ENCODE assay signal across 15 cellular contexts in the genomic region with DNA sequence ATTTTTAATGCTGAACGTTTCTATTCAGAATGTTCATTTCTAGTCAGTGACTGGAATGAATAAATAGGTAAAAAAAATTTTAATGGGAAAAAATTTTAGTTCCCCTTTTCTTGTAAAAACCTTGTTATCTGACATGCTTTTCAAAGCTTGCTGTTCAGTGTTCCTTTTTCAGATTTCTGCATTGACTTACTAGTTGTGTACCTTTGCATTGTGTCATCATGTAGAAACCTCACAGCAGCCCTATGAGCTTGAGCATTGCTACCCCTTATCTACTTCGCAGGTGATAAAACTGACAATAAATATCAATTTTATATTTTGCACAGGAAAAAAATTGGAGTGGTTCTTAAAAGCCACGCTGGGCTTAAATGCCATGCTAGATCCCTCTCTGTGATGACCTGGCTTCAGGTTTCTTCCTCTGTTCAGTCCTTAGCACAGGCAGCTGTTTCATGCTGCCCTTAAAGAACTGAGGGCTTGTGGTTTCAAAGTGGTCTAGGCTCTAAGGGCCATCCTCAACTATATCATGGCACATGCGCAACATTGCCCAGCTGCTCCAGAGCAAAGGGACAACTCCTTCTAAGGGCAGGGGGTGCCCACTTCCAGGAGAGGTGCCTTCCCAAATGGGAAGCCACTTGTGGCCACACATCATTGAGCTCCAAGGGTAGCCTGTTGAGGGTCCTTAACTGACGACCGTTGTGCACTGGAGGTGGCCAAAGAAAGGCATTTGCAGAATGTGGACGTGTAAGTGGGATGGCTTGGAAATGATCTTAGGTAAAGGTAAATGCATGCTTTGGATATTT. TPM values are rescaled to one million over a fixed set of nuclear protein-coding genes. Genes with fewer than 3 reads are reported as not detected.
DNase-seq lines count a peak whose midpoint lies in the region; ATAC-seq and TF ChIP-seq lines count a peak whose summit lies in the region.
"Had no signal": no experiment of that assay in that cellular context is flagged by ENCODE, and none has a peak within 500 bp of the region (broad histone marks: within the 10 kb centered on the region; RNA-seq: fewer than 3 reads in every experiment).

No MANE protein-coding gene starts in this region.

- H3K27me3 Mint-ChIP-seq in activated T-cell treated with anti-CD3 and anti-CD28 coated beads, Interleukin-2, amount 50 U/mL, for 72 hours (ENCODE audit: low read depth): no peaks in the 10 kb centered on the region
- H3K27me3 Mint-ChIP-seq in activated T-helper 2 cell treated with anti-CD3 and anti-CD28 coated beads, Interferon-gamma antibody, Interleukin-2, Interleukin-4, amounts not matched to agents 10 μg/mL and 5 μg/mL and 100 μg/mL, durations not matched to agents 14 hours and 24 hours and 36 hours (ENCODE audit: low read depth): no peaks in the 10 kb centered on the region

- no peak for DNase-seq in activated T-cell treated with anti-CD3 and anti-CD28 coated beads, Interleukin-2, amount 50 U/mL, for 72 hours
- no peak for DNase-seq in activated T-cell treated with anti-CD3 and anti-CD28 coated beads, Interleukin-2, amount 50 U/mL, for 1 hour
- DNase-seq in activated T-helper 2 cell treated with anti-CD3 and anti-CD28 coated beads, Interferon-gamma antibody, Interleukin-2, Interleukin-4, amounts not matched to agents 10 μg/mL and 5 μg/mL and 100 μg/mL, durations not matched to agents 14 hours and 24 hours and 36 hours (ENCODE audit: low spot score): no peak
- DNase-seq in stimulated activated effector memory CD8-positive, alpha-beta T cell treated with anti-CD3 and anti-CD28 coated beads, Interleukin-12 subunit alpha, Interleukin-12 subunit beta, amount 100 ng/mL, for 72 hours (ENCODE audit: low spot score in 2 of 2): no peak
- DNase-seq in NCI-H2196 treated with DMSO at 0.1 percent for 48 hours (lab: John Stamatoyannopoulos, UW; ENCODE audit: unreplicated experiment): no peak
- DNase-seq in activated CD4-positive, CD25-positive, alpha-beta regulatory T cell treated with anti-CD3 and anti-CD28 coated beads, Interleukin-2, amount 50 U/mL, for 72 hours: no peak
- DNase-seq in dorsolateral prefrontal cortex: no peak
- DNase-seq: pancreas, PC-9 had no signal

- peaks cover 24 to 44% of the 10 kb centered on the region in 2 donors for H3K36me3 Mint-ChIP-seq in activated T-cell treated with anti-CD3 and anti-CD28 coated beads, Interleukin-2, amount 50 U/mL, for 72 hours (ENCODE audit: insufficient read depth in 2 of 2)
- peaks cover 87% of the 10 kb centered on the region for H3K36me3 Mint-ChIP-seq in activated T-helper 2 cell treated with anti-CD3 and anti-CD28 coated beads, Interferon-gamma antibody, Interleukin-2, Interleukin-4, amounts not matched to agents 10 μg/mL and 5 μg/mL and 100 μg/mL, durations not matched to agents 14 hours and 24 hours and 36 hours (ENCODE audit: low read depth)
- peaks cover 93% of the 10 kb centered on the region for H3K36me3 Mint-ChIP-seq in stimulated activated effector memory CD8-positive, alpha-beta T cell treated with anti-CD3 and anti-CD28 coated beads, Interleukin-12 subunit alpha, Interleukin-12 subunit beta, amount 100 ng/mL, for 72 hours

- H3K9me3 Mint-ChIP-seq in activated T-cell treated with anti-CD3 and anti-CD28 coated beads, Interleukin-2, amount 50 U/mL, for 72 hours: no peaks in the 10 kb centered on the region
- H3K9me3 Mint-ChIP-seq in activated T-helper 2 cell treated with anti-CD3 and anti-CD28 coated beads, Interferon-gamma antibody, Interleukin-2, Interleukin-4, amounts not matched to agents 10 μg/mL and 5 μg/mL and 100 μg/mL, durations not matched to agents 14 hours and 24 hours and 36 hours: no peaks in the 10 kb centered on the region
- H3K9me3 Mint-ChIP-seq in stimulated activated effector memory CD8-positive, alpha-beta T cell treated with anti-CD3 and anti-CD28 coated beads, Interleukin-12 subunit alpha, Interleukin-12 subunit beta, amount 100 ng/mL, for 72 hours: no peaks in the 10 kb centered on the region

- peaks cover 91% of the 10 kb centered on the region for H3K4me1 Mint-ChIP-seq in activated T-cell treated with anti-CD3 and anti-CD28 coated beads, Interleukin-2, amount 50 U/mL, for 72 hours (ENCODE audit: low read depth)
- H3K4me1 Mint-ChIP-seq in activated T-helper 2 cell treated with anti-CD3 and anti-CD28 coated beads, Interferon-gamma antibody, Interleukin-2, Interleukin-4, amounts not matched to agents 10 μg/mL and 5 μg/mL and 100 μg/mL, durations not matched to agents 14 hours and 24 hours and 36 hours (ENCODE audit: low read depth): peaks cover 80% of the 10 kb centered on the region
- H3K4me1 Mint-ChIP-seq in stimulated activated effector memory CD8-positive, alpha-beta T cell treated with anti-CD3 and anti-CD28 coated beads, Interleukin-12 subunit alpha, Interleukin-12 subunit beta, amount 100 ng/mL, for 72 hours: peaks cover 82% of the 10 kb centered on the region

- no peak overlapping the region for H3K4me3 ChIP-seq in dorsolateral prefrontal cortex
- H3K4me3 ChIP-seq: ascending aorta, pancreas, PC-9 had no signal

- no peak overlapping the region for H3K27ac ChIP-seq in dorsolateral prefrontal cortex
- H3K27ac ChIP-seq: ascending aorta, pancreas, PC-9 had no signal

- no peaks in the 10 kb centered on the region for H3K27me3 ChIP-seq in dorsolateral prefrontal cortex
- H3K27me3 ChIP-seq: ascending aorta, pancreas had no signal

- intact Hi-C loops in activated T-helper 2 cell treated with anti-CD3 and anti-CD28 coated beads, Interferon-gamma antibody, Interleukin-2, Interleukin-4, amounts not matched to agents 10 μg/mL and 5 μg/mL and 100 μg/mL, durations not matched to agents 14 hours and 24 hours and 36 hours (cut with micrococcal nuclease): loop anchor here (2.0 to 5.0 kb wide), 4 partner anchors 17 to 203 kb away; partner anchors contain the start of gene TM9SF2
- intact Hi-C loops in dorsolateral prefrontal cortex (cut with DNase I): no loop called here

- H3K4me3 Mint-ChIP-seq in activated T-cell treated with anti-CD3 and anti-CD28 coated beads, Interleukin-2, amount 50 U/mL, for 72 hours: peak overlapping the region; percentile 66 to 81
- H3K4me3 Mint-ChIP-seq in activated T-helper 2 cell treated with anti-CD3 and anti-CD28 coated beads, Interferon-gamma antibody, Interleukin-2, Interleukin-4, amounts not matched to agents 10 μg/mL and 5 μg/mL and 100 μg/mL, durations not matched to agents 14 hours and 24 hours and 36 hours (ENCODE audit: low read depth): peak overlapping the region; percentile 72
- peak overlapping the region; percentile 46 for H3K4me3 Mint-ChIP-seq in stimulated activated effector memory CD8-positive, alpha-beta T cell treated with anti-CD3 and anti-CD28 coated beads, Interleukin-12 subunit alpha, Interleukin-12 subunit beta, amount 100 ng/mL, for 72 hours

- TF ChIP-seq CTCF in dorsolateral prefrontal cortex (IDR thresholded peaks at IDR 0.05 in 54 of 56, conservative IDR thresholded peaks at IDR 0.05 in 2 of 56; ENCODE audit: low read depth in 1 of 56, partially characterized antibody in 56 of 56): no peak

- no peak for ATAC-seq in activated T-cell treated with anti-CD3 and anti-CD28 coated beads, Interleukin-2, amount 50 U/mL, for 72 hours (replicated peaks in 1 of 2)
- peak; percentile 31 for ATAC-seq in HG02678 (IDR thresholded peaks at IDR 0.05; ENCODE audit: unreplicated experiment)
- no peak for ATAC-seq in stimulated activated effector memory CD8-positive, alpha-beta T cell treated with anti-CD3 and anti-CD28 coated beads, Interleukin-12 subunit alpha, Interleukin-12 subunit beta, amount 100 ng/mL, for 72 hours
- ATAC-seq: HCT116, pancreas had no signal

- H3K27ac Mint-ChIP-seq in activated T-cell treated with anti-CD3 and anti-CD28 coated beads, Interleukin-2, amount 50 U/mL, for 72 hours: peak overlapping the region; percentile 79
- H3K27ac Mint-ChIP-seq in activated T-helper 2 cell treated with anti-CD3 and anti-CD28 coated beads, Interferon-gamma antibody, Interleukin-2, Interleukin-4, amounts not matched to agents 10 μg/mL and 5 μg/mL and 100 μg/mL, durations not matched to agents 14 hours and 24 hours and 36 hours: peak overlapping the region; percentile 77
- peak overlapping the region; percentile 66 for H3K27ac Mint-ChIP-seq in stimulated activated effector memory CD8-positive, alpha-beta T cell treated with anti-CD3 and anti-CD28 coated beads, Interleukin-12 subunit alpha, Interleukin-12 subunit beta, amount 100 ng/mL, for 72 hours

RNA-seq across cellular contexts. Expression of gene GPR183, which starts 7.5 kb away (rescaled TPM):
- total RNA-seq in activated T-cell treated with anti-CD3 and anti-CD28 coated beads, Interleukin-2, amount 50 U/mL, for 72 hours: 10 to 100 TPM; 32.8 to 57.5 TPM
- 143 and 147 TPM in 2 replicates for total RNA-seq in activated T-helper 2 cell treated with anti-CD3 and anti-CD28 coated beads, Interferon-gamma antibody, Interleukin-2, Interleukin-4, amounts not matched to agents 10 μg/mL and 5 μg/mL and 100 μg/mL, durations not matched to agents 14 hours and 24 hours and 36 hours
- 10 to 100 TPM in 3 of 120 experiments, 1 to 10 TPM in 81, under 1 TPM in 32, not detected in 4; 0.29 to 16.2 (median 1.7) TPM for total RNA-seq in dorsolateral prefrontal cortex
- total RNA-seq: PC-9 had no signal

RNA-seq across cellular contexts. Expression of gene GPR18, which starts 41.6 kb away (rescaled TPM):
- total RNA-seq in activated T-cell treated with anti-CD3 and anti-CD28 coated beads, Interleukin-2, amount 50 U/mL, for 72 hours: 10 to 100 TPM; 12.4 to 17.3 TPM
- total RNA-seq in activated T-helper 2 cell treated with anti-CD3 and anti-CD28 coated beads, Interferon-gamma antibody, Interleukin-2, Interleukin-4, amounts not matched to agents 10 μg/mL and 5 μg/mL and 100 μg/mL, durations not matched to agents 14 hours and 24 hours and 36 hours: 7.4 and 8.4 TPM in 2 replicates
- not detected for total RNA-seq in dorsolateral prefrontal cortex
- total RNA-seq: ascending aorta, fibroblast of villous mesenchyme, M059J, mesenteric fat pad, PC-9 had no signal
